Comparison of ENCODE assay signal across 26 cellular contexts in the genomic region with DNA sequence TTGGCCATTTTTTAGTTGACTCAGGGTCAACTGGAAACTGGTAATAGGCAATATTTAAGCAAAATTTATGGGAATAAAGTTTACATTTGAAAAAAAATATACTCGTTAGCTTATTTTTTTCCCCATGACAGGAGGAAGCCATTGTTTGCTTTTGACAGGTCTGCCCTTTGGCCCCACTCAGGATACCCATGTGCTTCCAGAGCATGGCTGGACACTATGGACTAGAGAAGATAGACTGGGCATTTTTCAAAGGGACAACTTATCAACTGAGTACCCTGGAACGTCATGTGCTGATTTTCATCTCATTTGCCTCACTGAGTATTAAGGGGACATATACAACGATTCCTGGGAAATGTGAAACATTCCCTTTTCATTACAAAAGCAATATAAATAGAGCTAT.
"Had no signal": no experiment of that assay in that cellular context is flagged by ENCODE, and none has a peak within 500 bp of the region (broad histone marks: within the 10 kb centered on the region; RNA-seq: fewer than 3 reads in every experiment).

No MANE protein-coding gene starts in this region.

- H3K9me3 ChIP-seq: esophagus squamous epithelium, gastroesophageal sphincter, heart left ventricle, left lung, lower lobe of right lung, mucosa of descending colon had no signal

- H3K27ac ChIP-seq: coronary artery, epithelial cell of prostate, esophagus squamous epithelium, gastroesophageal sphincter, heart left ventricle, left lung, lower lobe of right lung had no signal

- H3K27me3 ChIP-seq: esophagus squamous epithelium, hepatocyte, left lung had no signal

- H3K36me3 ChIP-seq: esophagus squamous epithelium, gastroesophageal sphincter, heart left ventricle, left lung, lower lobe of right lung had no signal

- H3K4me1 ChIP-seq: esophagus squamous epithelium, gastroesophageal sphincter, heart left ventricle, left lung, lower lobe of right lung had no signal

- ATAC-seq: effector memory CD8-positive, alpha-beta T cell; esophagus mucosa; gastroesophageal sphincter; heart left ventricle; left lung; left ventricle myocardium superior; lower lobe of right lung; naive thymus-derived CD8-positive, alpha-beta T cell had no signal

- H3K4me3 ChIP-seq: coronary artery, esophagus squamous epithelium, gastroesophageal sphincter, heart left ventricle, hepatocyte, left lung, lower lobe of right lung, mucosa of descending colon had no signal

- DNase-seq: effector CD8-positive, alpha-beta T cell; effector memory CD8-positive, alpha-beta T cell; endodermal cell; erythroblast; esophagus squamous epithelium; foreskin fibroblast; foreskin melanocyte; heart left ventricle; hypothalamus; immature natural killer cell; islet precursor cell; kidney; kidney glomerular epithelial cell; left colon; left lung; left ventricle myocardium superior; lower lobe of right lung; mesenchymal stem cell; mucosa of descending colon; naive B cell; naive thymus-derived CD8-positive, alpha-beta T cell had no signal
